ENCODE assay signal across 16 cellular contexts in the genomic region with DNA sequence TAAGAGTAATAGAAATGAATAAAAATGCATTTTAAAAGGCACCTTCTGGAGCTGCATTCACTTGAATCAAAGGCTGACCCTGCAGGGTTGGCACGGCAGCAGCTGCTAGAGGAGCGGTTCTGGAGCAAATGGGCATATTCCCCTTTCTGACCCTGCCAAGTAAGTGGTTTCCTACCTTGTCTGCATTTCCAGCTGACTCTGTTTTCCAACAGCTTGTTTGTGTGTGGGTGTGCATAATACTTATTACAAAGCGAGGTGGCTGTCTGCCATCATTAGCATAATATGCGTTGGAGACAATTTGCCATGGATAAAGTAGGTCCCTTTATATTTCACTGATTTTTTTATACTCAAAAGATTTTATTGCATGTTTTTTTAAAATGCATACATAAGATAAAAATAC. TPM values are rescaled to one million over a fixed set of nuclear protein-coding genes. Genes with fewer than 3 reads are reported as not detected.
"Had no signal": no experiment of that assay in that cellular context is flagged by ENCODE, and none has a peak within 500 bp of the region (broad histone marks: within the 10 kb centered on the region; RNA-seq: fewer than 3 reads in every experiment).

No MANE protein-coding gene starts in this region.

- H3K36me3 Mint-ChIP-seq: immature natural killer cell, type B pancreatic cell had no signal

- DNase-seq: activated CD4-positive, CD25-positive, alpha-beta regulatory T cell treated with anti-CD3 and anti-CD28 coated beads, Interleukin-2, amount 50 U/mL, for 72 hours; activated naive CD4-positive, alpha-beta T cell; activated naive CD8-positive, alpha-beta T cell treated with anti-CD3 and anti-CD28 coated beads, Interleukin-2, amount 10 ng/mL, durations not matched to agents 7 days and 5 days; glutamatergic neuron; immature natural killer cell; lower lobe of right lung; stimulated activated CD4-positive, alpha-beta T cell treated with anti-CD3 and anti-CD28 coated beads, Interleukin-4, amount 100 ng/mL, for 4 hours; stimulated activated CD8-positive, alpha-beta memory T cell treated with anti-CD3 and anti-CD28 coated beads, Interleukin-4, amount 100 ng/mL, for 48 hours; stimulated activated naive CD4-positive, alpha-beta T cell treated with Interleukin-2 at 50 U/mL for 16 hours; T-helper 1 cell; T1000 had no signal

- H3K79me2 ChIP-seq: parathyroid adenoma had no signal

- H3K9me3 Mint-ChIP-seq: activated naive CD8-positive, alpha-beta T cell treated with anti-CD3 and anti-CD28 coated beads, Interleukin-2, amount 10 ng/mL, durations not matched to agents 7 days and 5 days; activated T-helper 1 cell treated with anti-CD3 and anti-CD28 coated beads, Interleukin-12 subunit alpha, Interleukin-12 subunit beta, Interleukin-2, Interleukin-4 antibody, amounts not matched to agents 30 ng/mL and 10 ng/mL and 1 ng/mL, durations not matched to agents 14 hours and 24 hours and 36 hours; type B pancreatic cell had no signal

- H3K4me1 Mint-ChIP-seq: immature natural killer cell had no signal

- ATAC-seq: lower lobe of right lung had no signal

- H3K27me3 Mint-ChIP-seq: activated naive CD8-positive, alpha-beta T cell treated with anti-CD3 and anti-CD28 coated beads, Interleukin-2, amount 10 ng/mL, durations not matched to agents 7 days and 5 days had no signal

- H3K27ac Mint-ChIP-seq: activated naive CD8-positive, alpha-beta T cell treated with anti-CD3 and anti-CD28 coated beads, Interleukin-2, amount 10 ng/mL, durations not matched to agents 7 days and 5 days; activated T-helper 1 cell treated with anti-CD3 and anti-CD28 coated beads, Interleukin-12 subunit alpha, Interleukin-12 subunit beta, Interleukin-2, Interleukin-4 antibody, amounts not matched to agents 30 ng/mL and 10 ng/mL and 1 ng/mL, durations not matched to agents 14 hours and 24 hours and 36 hours; immature natural killer cell; type B pancreatic cell had no signal

- H2AFZ ChIP-seq: parathyroid adenoma had no signal

- H3K9ac ChIP-seq: parathyroid adenoma had no signal

- H3K9me3 ChIP-seq: lower lobe of right lung had no signal

- H3K4me3 ChIP-seq: lower lobe of right lung, skin epidermis had no signal

- H3K4me1 ChIP-seq: parathyroid adenoma had no signal

- H3K4me3 Mint-ChIP-seq: activated T-helper 1 cell treated with anti-CD3 and anti-CD28 coated beads, Interleukin-12 subunit alpha, Interleukin-12 subunit beta, Interleukin-2, Interleukin-4 antibody, amounts not matched to agents 30 ng/mL and 10 ng/mL and 1 ng/mL, durations not matched to agents 14 hours and 24 hours and 36 hours; immature natural killer cell; type B pancreatic cell had no signal

- H3K27ac ChIP-seq: lower lobe of right lung, parathyroid adenoma, skin epidermis had no signal

RNA-seq across cellular contexts. Expression of a gene that starts 21.3 kb away (rescaled TPM):
- total RNA-seq: chondrocyte had no signal
